In genomic region chr4:986949-987688, GRCh38 we compare ENCODE assay signal across 8 cellular contexts. TPM values are rescaled to one million over a fixed set of nuclear protein-coding genes. Genes with fewer than 3 reads are reported as not detected.
DNase-seq lines count a peak whose midpoint lies in the region; ATAC-seq lines count a peak whose summit lies in the region.

Gene IDUA, plus strand, starts transcription at chr4:987044. Its CDS starts 41 bp downstream, at chr4:987085.

- H3K36me3 ChIP-seq in KOPT-K1 (ENCODE audit: insufficient read depth, low read length) (peaks cover 10% of the 10 kb centered on the region; the same call in 1 of the 2 replicates), aorta (ENCODE audit: control insufficient read depth in 1 of 2, insufficient read depth in 2 of 2, low read length in 1 of 2) (no peaks in the 10 kb centered on the region)

- DNase-seq in EL = peak; percentile 90
- DNase-seq in T-helper 2 cell = peak; percentile 76 to 87 (median 79)
- DNase-seq in amniotic epithelial cell (ENCODE audit: low read depth) = peak; percentile 62
- peak; percentile 82 to 94 (median 94) for DNase-seq in right cardiac atrium
- peak; percentile 82 for DNase-seq in putamen (ENCODE audit: low spot score)
- DNase-seq in aorta = peak; percentile 91 to 93

- intact Hi-C loops in right cardiac atrium (cut with DNase I) = loop anchor here in 1 of 4 donors (10.0 kb wide), 1 partner anchor 232 kb away; no protein-coding TSS in a partner anchor
- intact Hi-C loops in aorta (cut with DNase I) = loop anchor here in 1 of 2 donors (5.0 kb wide), 1 partner anchor 55 kb away; the partner anchor contains the start of genes GAK and TMEM175

- H3K4me1 ChIP-seq in right cardiac atrium (ENCODE audit: control insufficient read depth, insufficient read depth, low read length) (no peaks in the 10 kb centered on the region), aorta (ENCODE audit: control insufficient read depth in 1 of 2, insufficient read depth in 2 of 2, low read length in 2 of 2) (no peaks in the 10 kb centered on the region)

- H3K27me3 ChIP-seq in right cardiac atrium (ENCODE audit: control insufficient read depth, insufficient read depth) = no peaks in the 10 kb centered on the region
- H3K27me3 ChIP-seq in aorta (ENCODE audit: control insufficient read depth in 1 of 2, insufficient read depth in 2 of 2, low read length in 1 of 2) = no peaks in the 10 kb centered on the region

- 1% methylated on average over 65 of the region's 65 CpGs for WGBS in right cardiac atrium
- 1% methylated on average over 48 to 65 of the region's 65 CpGs for WGBS in aorta, 2 donors

- ATAC-seq in GM21576 (IDR thresholded peaks at IDR 0.05; ENCODE audit: unreplicated experiment) (peak; percentile 64), right cardiac atrium (peak; percentile 87 to 90), aorta (ENCODE audit: low FRiP score) (peak; percentile 90)

- peak within 1 kb of the TSS; percentile 74 for H3K4me3 ChIP-seq in right cardiac atrium (ENCODE audit: low read length)
- peak within 1 kb of the TSS; percentile 38 to 58 for H3K4me3 ChIP-seq in aorta (ENCODE audit: low read length in 2 of 2)

- peak within 1 kb of the TSS; percentile 71 for H3K27ac ChIP-seq in KOPT-K1 (ENCODE audit: low read depth, low read length, poor library complexity, severe bottlenecking)
- H3K27ac ChIP-seq in right cardiac atrium (ENCODE audit: low read length) = no peak within 1 kb of the TSS
- no peak within 1 kb of the TSS for H3K27ac ChIP-seq in aorta (ENCODE audit: low read depth in 1 of 2, low read length in 2 of 2)

- no peaks in the 10 kb centered on the region for H3K9me3 ChIP-seq in KOPT-K1 (ENCODE audit: insufficient read depth, low read length, poor library complexity, severe bottlenecking)
- no peaks in the 10 kb centered on the region for H3K9me3 ChIP-seq in right cardiac atrium (ENCODE audit: control insufficient read depth, low read length)
- H3K9me3 ChIP-seq in aorta (ENCODE audit: control insufficient read depth, low read length) = no peaks in the 10 kb centered on the region

RNA-seq across cellular contexts. Expression of gene IDUA, which starts in this region (rescaled TPM):
- total RNA-seq in right cardiac atrium (10 to 100 TPM; 14.7 to 17.4 (median 17.1) TPM), aorta (10 to 100 TPM; 27.5 to 44.2 TPM)
- polyA plus RNA-seq in right cardiac atrium (8.5 TPM), aorta (10 to 100 TPM in 1 of 2 donors, 1 to 10 TPM in 1; 5.9 to 42.5 TPM)
